In the genomic region with DNA sequence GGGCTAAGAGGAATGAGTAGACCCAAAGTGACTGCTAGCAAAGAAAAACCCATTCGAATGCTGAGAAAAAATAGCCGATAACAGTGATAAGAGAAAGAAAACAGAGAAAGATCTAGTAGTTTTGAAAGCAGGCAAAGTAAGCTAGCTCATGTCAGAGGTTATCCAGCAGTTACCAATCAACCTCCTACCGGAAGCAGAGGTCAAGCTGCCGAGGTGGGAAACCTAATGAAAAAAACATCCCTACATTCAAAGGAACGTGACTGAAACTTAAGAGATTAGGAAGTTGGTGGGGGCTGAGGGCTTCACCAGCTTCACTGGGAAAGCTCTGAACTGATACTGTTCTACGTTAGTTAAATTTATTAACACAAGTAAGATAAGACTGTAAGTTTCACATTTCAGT, we compare ENCODE assay signal across 1 cellular context.
TF ChIP-seq lines count a peak whose summit lies in the region.

No MANE protein-coding gene starts in this region.

TF ChIP-seq in GM23338, 12 proteins besides CTCF, POLR2A, EP300 and RAD21 (continued from another document):
- TF ChIP-seq, protein P1, sequence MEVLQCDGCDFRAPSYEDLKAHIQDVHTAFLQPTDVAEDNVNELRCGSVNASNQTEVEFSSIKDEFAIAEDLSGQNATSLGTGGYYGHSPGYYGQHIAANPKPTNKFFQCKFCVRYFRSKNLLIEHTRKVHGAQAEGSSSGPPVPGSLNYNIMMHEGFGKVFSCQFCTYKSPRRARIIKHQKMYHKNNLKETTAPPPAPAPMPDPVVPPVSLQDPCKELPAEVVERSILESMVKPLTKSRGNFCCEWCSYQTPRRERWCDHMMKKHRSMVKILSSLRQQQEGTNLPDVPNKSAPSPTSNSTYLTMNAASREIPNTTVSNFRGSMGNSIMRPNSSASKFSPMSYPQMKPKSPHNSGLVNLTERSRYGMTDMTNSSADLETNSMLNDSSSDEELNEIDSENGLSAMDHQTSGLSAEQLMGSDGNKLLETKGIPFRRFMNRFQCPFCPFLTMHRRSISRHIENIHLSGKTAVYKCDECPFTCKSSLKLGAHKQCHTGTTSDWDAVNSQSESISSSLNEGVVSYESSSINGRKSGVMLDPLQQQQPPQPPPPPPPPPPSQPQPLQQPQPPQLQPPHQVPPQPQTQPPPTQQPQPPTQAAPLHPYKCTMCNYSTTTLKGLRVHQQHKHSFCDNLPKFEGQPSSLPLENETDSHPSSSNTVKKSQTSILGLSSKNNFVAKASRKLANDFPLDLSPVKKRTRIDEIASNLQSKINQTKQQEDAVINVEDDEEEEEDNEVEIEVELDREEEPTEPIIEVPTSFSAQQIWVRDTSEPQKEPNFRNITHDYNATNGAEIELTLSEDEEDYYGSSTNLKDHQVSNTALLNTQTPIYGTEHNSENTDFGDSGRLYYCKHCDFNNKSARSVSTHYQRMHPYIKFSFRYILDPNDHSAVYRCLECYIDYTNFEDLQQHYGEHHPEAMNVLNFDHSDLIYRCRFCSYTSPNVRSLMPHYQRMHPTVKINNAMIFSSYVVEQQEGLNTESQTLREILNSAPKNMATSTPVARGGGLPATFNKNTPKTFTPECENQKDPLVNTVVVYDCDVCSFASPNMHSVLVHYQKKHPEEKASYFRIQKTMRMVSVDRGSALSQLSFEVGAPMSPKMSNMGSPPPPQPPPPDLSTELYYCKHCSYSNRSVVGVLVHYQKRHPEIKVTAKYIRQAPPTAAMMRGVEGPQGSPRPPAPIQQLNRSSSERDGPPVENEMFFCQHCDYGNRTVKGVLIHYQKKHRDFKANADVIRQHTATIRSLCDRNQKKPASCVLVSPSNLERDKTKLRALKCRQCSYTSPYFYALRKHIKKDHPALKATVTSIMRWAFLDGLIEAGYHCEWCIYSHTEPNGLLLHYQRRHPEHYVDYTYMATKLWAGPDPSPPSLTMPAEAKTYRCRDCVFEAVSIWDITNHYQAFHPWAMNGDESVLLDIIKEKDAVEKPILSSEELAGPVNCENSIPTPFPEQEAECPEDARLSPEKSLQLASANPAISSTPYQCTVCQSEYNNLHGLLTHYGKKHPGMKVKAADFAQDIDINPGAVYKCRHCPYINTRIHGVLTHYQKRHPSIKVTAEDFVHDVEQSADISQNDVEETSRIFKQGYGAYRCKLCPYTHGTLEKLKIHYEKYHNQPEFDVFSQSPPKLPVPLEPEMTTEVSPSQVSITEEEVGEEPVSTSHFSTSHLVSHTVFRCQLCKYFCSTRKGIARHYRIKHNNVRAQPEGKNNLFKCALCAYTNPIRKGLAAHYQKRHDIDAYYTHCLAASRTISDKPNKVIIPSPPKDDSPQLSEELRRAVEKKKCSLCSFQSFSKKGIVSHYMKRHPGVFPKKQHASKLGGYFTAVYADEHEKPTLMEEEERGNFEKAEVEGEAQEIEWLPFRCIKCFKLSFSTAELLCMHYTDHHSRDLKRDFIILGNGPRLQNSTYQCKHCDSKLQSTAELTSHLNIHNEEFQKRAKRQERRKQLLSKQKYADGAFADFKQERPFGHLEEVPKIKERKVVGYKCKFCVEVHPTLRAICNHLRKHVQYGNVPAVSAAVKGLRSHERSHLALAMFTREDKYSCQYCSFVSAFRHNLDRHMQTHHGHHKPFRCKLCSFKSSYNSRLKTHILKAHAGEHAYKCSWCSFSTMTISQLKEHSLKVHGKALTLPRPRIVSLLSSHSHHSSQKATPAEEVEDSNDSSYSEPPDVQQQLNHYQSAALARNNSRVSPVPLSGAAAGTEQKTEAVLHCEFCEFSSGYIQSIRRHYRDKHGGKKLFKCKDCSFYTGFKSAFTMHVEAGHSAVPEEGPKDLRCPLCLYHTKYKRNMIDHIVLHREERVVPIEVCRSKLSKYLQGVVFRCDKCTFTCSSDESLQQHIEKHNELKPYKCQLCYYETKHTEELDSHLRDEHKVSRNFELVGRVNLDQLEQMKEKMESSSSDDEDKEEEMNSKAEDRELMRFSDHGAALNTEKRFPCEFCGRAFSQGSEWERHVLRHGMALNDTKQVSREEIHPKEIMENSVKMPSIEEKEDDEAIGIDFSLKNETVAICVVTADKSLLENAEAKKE (CRISPR knock-in tag; IDR thresholded peaks at IDR 0.05): no peak
- no peak for TF ChIP-seq EZH2phosphoT487 (IDR thresholded peaks at IDR 0.05; ENCODE audit: unreplicated experiment)
TF ChIP-seq in GM23338: peak in this region for 0.
